Comparison of ENCODE assay signal across 17 cellular contexts in the genomic region with DNA sequence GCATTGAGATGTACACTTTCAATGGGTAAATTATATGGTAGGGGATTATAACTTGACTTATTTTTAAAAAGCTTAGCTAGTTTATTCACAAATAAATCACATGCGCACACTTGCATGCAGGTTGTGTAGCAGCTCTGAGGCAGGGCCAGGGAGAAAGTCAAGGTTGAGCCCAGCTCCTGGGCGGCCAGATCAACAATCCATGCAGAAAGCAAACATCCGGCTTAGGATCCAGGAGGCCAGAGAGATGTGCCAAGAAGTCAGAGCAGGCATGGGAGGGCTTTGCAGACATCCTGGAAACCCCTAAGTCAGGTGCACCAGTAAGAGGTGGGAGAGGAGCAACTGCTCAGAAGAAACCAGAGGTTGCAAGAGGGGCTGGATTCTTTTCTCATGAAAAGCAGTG.
"Had no signal": no experiment of that assay in that cellular context is flagged by ENCODE, and none has a peak within 500 bp of the region (broad histone marks: within the 10 kb centered on the region; RNA-seq: fewer than 3 reads in every experiment).

No MANE protein-coding gene starts in this region.

- H3K9me3 ChIP-seq: breast epithelium, heart right ventricle, left lung, thoracic aorta had no signal

- H3K27me3 ChIP-seq: breast epithelium, left lung had no signal

- DNase-seq: activated CD4-positive, alpha-beta T cell treated with anti-CD3 and anti-CD28 coated beads, Interleukin-2, amount 50 U/mL, for 4 hours; activated CD8-positive, alpha-beta memory T cell treated with anti-CD3 and anti-CD28 coated beads, Interleukin-2, amount 50 U/mL, for 48 hours; activated naive CD4-positive, alpha-beta T cell treated with Interleukin-2 at 50 U/mL for 16 hours; activated naive CD8-positive, alpha-beta T cell treated with anti-CD3 and anti-CD28 coated beads for 36 hours; activated T-cell treated with anti-CD3 and anti-CD28 coated beads, Interleukin-2, amount 50 U/mL, for 48 hours; foreskin fibroblast; heart right ventricle; left lung; naive thymus-derived CD4-positive, alpha-beta T cell; occipital lobe; stimulated activated CD4-positive, alpha-beta T cell treated with anti-CD3 and anti-CD28 coated beads, Interleukin-4, amount 100 ng/mL, for 1 hour; stimulated activated naive CD4-positive, alpha-beta T cell; T-helper 1 cell had no signal

- H3K27ac ChIP-seq: breast epithelium, coronary artery, heart right ventricle, left lung, thoracic aorta had no signal

- H3K4me1 ChIP-seq: breast epithelium, heart right ventricle, left lung had no signal

- H3K4me3 ChIP-seq: breast epithelium, coronary artery, heart right ventricle, left lung, lung, thoracic aorta had no signal

- H3K36me3 ChIP-seq: breast epithelium, heart right ventricle, left lung, thoracic aorta had no signal
